8 cellular contexts compared by ENCODE assay signal in the genomic region with DNA sequence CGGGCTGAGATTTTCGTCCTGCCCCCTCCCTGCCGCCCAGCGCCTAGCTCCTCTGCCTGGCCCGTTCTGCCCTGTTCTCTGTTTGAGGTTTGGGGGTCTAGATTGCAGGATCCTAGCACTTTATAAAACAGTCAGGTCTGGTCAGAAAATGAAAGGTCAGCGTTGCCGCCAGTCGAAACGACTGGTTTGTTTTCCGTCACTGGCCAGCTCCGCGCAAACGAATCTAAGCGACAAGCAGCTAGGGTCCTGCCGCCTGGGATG. TPM values are rescaled to one million over a fixed set of nuclear protein-coding genes. Genes with fewer than 3 reads are reported as not detected.
DNase-seq lines count a peak whose midpoint lies in the region; ATAC-seq and TF ChIP-seq lines count a peak whose summit lies in the region.

No MANE protein-coding gene starts in this region.

- H3K27me3 ChIP-seq in CD4-positive, alpha-beta memory T cell (ENCODE audit: insufficient read depth, low read length) = no peaks in the 10 kb centered on the region
- H3K27me3 ChIP-seq in MG63 = peaks cover 47% of the 10 kb centered on the region
- H3K27me3 ChIP-seq in esophagus squamous epithelium = peaks cover 34 to 100% (median 51%) of the 10 kb centered on the region in 4 donors
- no peaks in the 10 kb centered on the region for H3K27me3 ChIP-seq in neutrophil

- CTCF ChIA-PET in CD4-positive, alpha-beta memory T cell (lab: Charles Lee; ENCODE audit: partially characterized antibody) = interaction anchor here (1.0 to 6.9 kb wide), 10 partner anchors 8 to 170 kb away, joined by 3 to 135 read pairs (median 6); no protein-coding TSS in a partner anchor

- no peaks in the 10 kb centered on the region for H3K36me3 ChIP-seq in CD4-positive, alpha-beta memory T cell (ENCODE audit: insufficient read depth, low read length)
- no peaks in the 10 kb centered on the region for H3K36me3 ChIP-seq in MG63
- H3K36me3 ChIP-seq in esophagus squamous epithelium = no peaks in the 10 kb centered on the region
- no peaks in the 10 kb centered on the region for H3K36me3 ChIP-seq in neutrophil

- peak overlapping the region; percentile 89 to 97 (median 92) for H3K4me3 Mint-ChIP-seq in CD4-positive, alpha-beta memory T cell

- WGBS in esophagus squamous epithelium, 2 donors = 0% methylated on average over 5 of the region's 15 CpGs; no CpG with 5 or more reads in 1 of the 2 donors

- H3K27ac Mint-ChIP-seq in CD4-positive, alpha-beta memory T cell = peak overlapping the region; percentile 24 to 94 (median 86)

- no peak for TF ChIP-seq CTCF in esophagus squamous epithelium (IDR thresholded peaks at IDR 0.05)
- no peak for TF ChIP-seq CTCF in neutrophil (IDR thresholded peaks at IDR 0.05)

- ATAC-seq in GM21390 (IDR thresholded peaks at IDR 0.05; ENCODE audit: unreplicated experiment) = no peak
- ATAC-seq in GM19452 (IDR thresholded peaks at IDR 0.05; ENCODE audit: unreplicated experiment) = no peak
- no peak for ATAC-seq in HG03280 (IDR thresholded peaks at IDR 0.05; ENCODE audit: unreplicated experiment)

- H3K4me1 ChIP-seq in CD4-positive, alpha-beta memory T cell (ENCODE audit: insufficient read depth, low read length) = peaks cover 45% of the 10 kb centered on the region
- H3K4me1 ChIP-seq in esophagus squamous epithelium = peaks cover 46 to 71% (median 55%) of the 10 kb centered on the region in 3 donors
- peaks cover 26 to 59% of the 10 kb centered on the region in 2 experiments for H3K4me1 ChIP-seq in neutrophil (ENCODE audit: control insufficient read depth in 1 of 2, insufficient read depth in 1 of 2, low read depth in 1 of 2, low read length in 1 of 2)

- H3K27ac ChIP-seq in CD4-positive, alpha-beta memory T cell (ENCODE audit: low read depth, low read length) = peak overlapping the region; percentile 52
- H3K27ac ChIP-seq in esophagus squamous epithelium = no peak overlapping the region
- H3K27ac ChIP-seq in neutrophil = peak overlapping the region; percentile 79

- POLR2A ChIA-PET in CD4-positive, alpha-beta memory T cell (lab: Charles Lee; ENCODE audit: partially characterized antibody) = interaction anchor here (0.5 to 6.8 kb wide), 16 partner anchors 6 to 183 kb away, joined by 3 to 154 read pairs (median 5); partner anchors contain the start of genes GLMN and RPAP2

- H3K4me1 Mint-ChIP-seq in CD4-positive, alpha-beta memory T cell = peaks cover 20 to 74% (median 41%) of the 10 kb centered on the region in 4 donors

- no peak for DNase-seq in CD4-positive, alpha-beta memory T cell
- DNase-seq in MG63 (no peak), esophagus squamous epithelium (lab: John Stamatoyannopoulos, UW) (no peak)
- DNase-seq in activated effector memory CD4-positive, alpha-beta T cell treated with Interleukin-2 at 50 U/mL for 16 hours = no peak

- H3K27me3 Mint-ChIP-seq in CD4-positive, alpha-beta memory T cell = no peaks in the 10 kb centered on the region

- H3K36me3 Mint-ChIP-seq in CD4-positive, alpha-beta memory T cell = peaks cover 9 to 54% of the 10 kb centered on the region in 2 donors

- peaks cover 0 to 2% (median 0%) of the 10 kb centered on the region in 8 donors for H3K9me3 Mint-ChIP-seq in CD4-positive, alpha-beta memory T cell

- intact Hi-C loops in CD4-positive, alpha-beta memory T cell (cut with micrococcal nuclease) = loop anchor here (2.0 to 10.0 kb wide), 4 partner anchors 166 to 678 kb away; partner anchors contain the start of gene DIPK1A
- intact Hi-C loops in esophagus squamous epithelium (cut with DNase I) = no loop called here

- no peak for TF ChIP-seq POLR2A in esophagus squamous epithelium (IDR thresholded peaks at IDR 0.05)

- H3K4me3 ChIP-seq in CD4-positive, alpha-beta memory T cell (ENCODE audit: low read length in 2 of 2) = peak overlapping the region; percentile 84 to 92
- H3K4me3 ChIP-seq in MG63 (peak overlapping the region; percentile 18), esophagus squamous epithelium (peak overlapping the region; percentile 33 to 67 (median 50)), neutrophil (ENCODE audit: low read depth in 1 of 2, low read length in 1 of 2) (peak overlapping the region; percentile 84 to 90)

- H3K9me3 ChIP-seq in CD4-positive, alpha-beta memory T cell (ENCODE audit: control insufficient read depth in 1 of 2, low read length in 2 of 2) = no peaks in the 10 kb centered on the region
- H3K9me3 ChIP-seq in MG63 (no peaks in the 10 kb centered on the region), esophagus squamous epithelium (no peaks in the 10 kb centered on the region), neutrophil (no peaks in the 10 kb centered on the region)

RNA-seq across cellular contexts. Expression of gene GFI1, which starts 4.4 kb away (rescaled TPM):
- 10 to 100 TPM; 30.6 to 33.2 TPM for total RNA-seq in CD4-positive, alpha-beta memory T cell
- polyA plus RNA-seq in CD4-positive, alpha-beta memory T cell = 10 to 100 TPM in 1 of 2 donors, 1 to 10 TPM in 1; 7.8 to 12.1 TPM
- total RNA-seq in MG63 (2014; rRNA removed; shearing (Covaris generic); ENCODE audit: low replicate concordance) = not detected in 2 replicates
- total RNA-seq in esophagus squamous epithelium = 1 to 10 TPM in 2 of 4 donors, under 1 TPM in 2; 0.09 to 2.7 (median 0.85) TPM

Comparison
In these comparisons a context has a peak if more than half of its experiments do, and no peak if none do; other contexts are left out.
1. H3K27ac ChIP-seq: peak in CD4-positive, alpha-beta memory T cell (single experiment) and neutrophil (single experiment); none in esophagus squamous epithelium (0 of 4).
2. H3K4me3 ChIP-seq: peak in every context shown above with its lines; median percentile 88 in CD4-positive, alpha-beta memory T cell; 87 in neutrophil; 50 in esophagus squamous epithelium; 18 in MG63.
3. RNA of gene GFI1, which starts 4.4 kb away (total RNA-seq): 30.6 to 33.2 TPM in CD4-positive, alpha-beta memory T cell; 0.09 to 2.7 TPM in esophagus squamous epithelium and not detected in MG63; every median in the first group is over 4 times any median in the second.